1 cellular context compared by ENCODE assay signal in genomic region chr5:140556438-140556837, GRCh38.
TF ChIP-seq lines count a peak whose summit lies in the region.

No MANE protein-coding gene starts in this region.

TF ChIP-seq in liver, 16 proteins besides CTCF, POLR2A, EP300 and RAD21 (continued from another document):
- TF ChIP-seq REST (IDR thresholded peaks at IDR 0.05) (no peak), FOXA1 (IDR thresholded peaks at IDR 0.05) (no peak), SP1 (IDR thresholded peaks at IDR 0.05) (no peak), HNF4A (conservative IDR thresholded peaks at IDR 0.05) (no peak), YY1 (IDR thresholded peaks at IDR 0.05) (no peak), MAX (IDR thresholded peaks at IDR 0.05) (no peak)
TF ChIP-seq in liver: peak in this region for 0.
